ENCODE assay signal across 1 cellular context in genomic region chr1:161020573-161021167, GRCh38.
TF ChIP-seq lines count a peak whose summit lies in the region.

TSS of gene F11R (minus strand) at chr1:161021152. CDS start at chr1:161021073, 79 bp downstream.

TF ChIP-seq in K562, 482 proteins besides CTCF, POLR2A, EP300 and RAD21 (continued from another document and continues in another):
- TF ChIP-seq, protein P1, sequence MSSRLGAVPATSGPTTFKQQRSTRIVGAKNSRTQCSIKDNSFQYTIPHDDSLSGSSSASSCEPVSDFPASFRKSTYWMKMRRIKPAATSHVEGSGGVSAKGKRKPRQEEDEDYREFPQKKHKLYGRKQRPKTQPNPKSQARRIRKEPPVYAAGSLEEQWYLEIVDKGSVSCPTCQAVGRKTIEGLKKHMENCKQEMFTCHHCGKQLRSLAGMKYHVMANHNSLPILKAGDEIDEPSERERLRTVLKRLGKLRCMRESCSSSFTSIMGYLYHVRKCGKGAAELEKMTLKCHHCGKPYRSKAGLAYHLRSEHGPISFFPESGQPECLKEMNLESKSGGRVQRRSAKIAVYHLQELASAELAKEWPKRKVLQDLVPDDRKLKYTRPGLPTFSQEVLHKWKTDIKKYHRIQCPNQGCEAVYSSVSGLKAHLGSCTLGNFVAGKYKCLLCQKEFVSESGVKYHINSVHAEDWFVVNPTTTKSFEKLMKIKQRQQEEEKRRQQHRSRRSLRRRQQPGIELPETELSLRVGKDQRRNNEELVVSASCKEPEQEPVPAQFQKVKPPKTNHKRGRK (tag; IDR thresholded peaks at IDR 0.05): no peak
- TF ChIP-seq RHOXF2B (CRISPR knock-in tag; conservative IDR thresholded peaks at IDR 0.05) (no peak), PURB (CRISPR knock-in tag; IDR thresholded peaks at IDR 0.05; ENCODE audit: low read depth) (no peak), PHF20 (IDR thresholded peaks at IDR 0.05; ENCODE audit: partially characterized antibody) (no peak), TCF7 (IDR thresholded peaks at IDR 0.05; ENCODE audit: borderline replicate concordance) (0 out of 2 replicates have a peak, but pooled peaks have one; percentile 30), CBFA2T2 (conservative IDR thresholded peaks at IDR 0.05) (peak; percentile 85), MYNN (IDR thresholded peaks at IDR 0.05) (peak; percentile 89; the same call in 1 of the 2 replicates), MYNN (CRISPR knock-in tag; IDR thresholded peaks at IDR 0.05) (no peak), YBX1 (IDR thresholded peaks at IDR 0.05) (no peak), ZNF23 (CRISPR knock-in tag; IDR thresholded peaks at IDR 0.05) (no peak), NELFE (IDR thresholded peaks at IDR 0.05; ENCODE audit: insufficient read depth, insufficient read length) (no peak), ZNF232 (CRISPR knock-in tag; IDR thresholded peaks at IDR 0.05) (0 out of 2 replicates have a peak, but pooled peaks have one; percentile 16), ZNF197 (CRISPR knock-in tag; IDR thresholded peaks at IDR 0.05; ENCODE audit: low read depth) (no peak), JUN (IDR thresholded peaks at IDR 0.05; ENCODE audit: borderline replicate concordance, low read depth, low read length) (peak; percentile 52; the same call in 1 of the 2 replicates), JUN (CRISPR knock-in tag; IDR thresholded peaks at IDR 0.05; ENCODE audit: borderline replicate concordance) (no peak), ILK (tag; IDR thresholded peaks at IDR 0.05; ENCODE audit: borderline replicate concordance, low read depth) (no peak), TEAD1 (CRISPR knock-in tag; IDR thresholded peaks at IDR 0.05) (peak in 1 of 2 experiments; percentile 76; a peak in 1 of 4 replicates), CREB1 (IDR thresholded peaks at IDR 0.05) (peak; percentile 73), CREB1 (CRISPR knock-in tag; IDR thresholded peaks at IDR 0.05) (peak; percentile 53; the same call in 1 of the 2 replicates), SUPT5H (IDR thresholded peaks at IDR 0.05) (peak; percentile 77; the same call in 1 of the 2 replicates), SAP30 (IDR thresholded peaks at IDR 0.05; ENCODE audit: borderline replicate concordance, insufficient read depth, low read depth, low read length, poor library complexity, severe bottlenecking) (no peak), ETV6 (IDR thresholded peaks at IDR 0.05; ENCODE audit: borderline replicate concordance in 1 of 2, low read depth in 2 of 2, low read length in 1 of 2) (no peak), ETV6 (CRISPR knock-in tag; IDR thresholded peaks at IDR 0.05; ENCODE audit: borderline replicate concordance) (no peak), CBX8 (IDR thresholded peaks at IDR 0.05; ENCODE audit: borderline replicate concordance, extremely low read depth, low read depth, low read length, poor library complexity, severe bottlenecking) (no peak), GTF2E2 (tag; IDR thresholded peaks at IDR 0.05) (no peak), SAFB (IDR thresholded peaks at IDR 0.05; ENCODE audit: borderline replicate concordance, low read depth, low read length) (no peak; the same call in 1 of the 2 replicates), ZNF699 (CRISPR knock-in tag; IDR thresholded peaks at IDR 0.05; ENCODE audit: insufficient replicate concordance) (no peak), ZBTB7A (IDR thresholded peaks at IDR 0.05; ENCODE audit: borderline replicate concordance, control insufficient read depth, low read depth, low read length) (peak; percentile 82), ZNF518B (CRISPR knock-in tag; IDR thresholded peaks at IDR 0.05) (no peak), ZNF407 (IDR thresholded peaks at IDR 0.05; ENCODE audit: low read depth) (no peak), ZNF76 (CRISPR knock-in tag; IDR thresholded peaks at IDR 0.05; ENCODE audit: borderline replicate concordance) (no peak), E2F8 (IDR thresholded peaks at IDR 0.05; ENCODE audit: low read depth, partially characterized antibody) (peak; percentile 20), MEIS2 (IDR thresholded peaks at IDR 0.05; ENCODE audit: partially characterized antibody) (peak; percentile 93)
- TF ChIP-seq, protein P2, sequence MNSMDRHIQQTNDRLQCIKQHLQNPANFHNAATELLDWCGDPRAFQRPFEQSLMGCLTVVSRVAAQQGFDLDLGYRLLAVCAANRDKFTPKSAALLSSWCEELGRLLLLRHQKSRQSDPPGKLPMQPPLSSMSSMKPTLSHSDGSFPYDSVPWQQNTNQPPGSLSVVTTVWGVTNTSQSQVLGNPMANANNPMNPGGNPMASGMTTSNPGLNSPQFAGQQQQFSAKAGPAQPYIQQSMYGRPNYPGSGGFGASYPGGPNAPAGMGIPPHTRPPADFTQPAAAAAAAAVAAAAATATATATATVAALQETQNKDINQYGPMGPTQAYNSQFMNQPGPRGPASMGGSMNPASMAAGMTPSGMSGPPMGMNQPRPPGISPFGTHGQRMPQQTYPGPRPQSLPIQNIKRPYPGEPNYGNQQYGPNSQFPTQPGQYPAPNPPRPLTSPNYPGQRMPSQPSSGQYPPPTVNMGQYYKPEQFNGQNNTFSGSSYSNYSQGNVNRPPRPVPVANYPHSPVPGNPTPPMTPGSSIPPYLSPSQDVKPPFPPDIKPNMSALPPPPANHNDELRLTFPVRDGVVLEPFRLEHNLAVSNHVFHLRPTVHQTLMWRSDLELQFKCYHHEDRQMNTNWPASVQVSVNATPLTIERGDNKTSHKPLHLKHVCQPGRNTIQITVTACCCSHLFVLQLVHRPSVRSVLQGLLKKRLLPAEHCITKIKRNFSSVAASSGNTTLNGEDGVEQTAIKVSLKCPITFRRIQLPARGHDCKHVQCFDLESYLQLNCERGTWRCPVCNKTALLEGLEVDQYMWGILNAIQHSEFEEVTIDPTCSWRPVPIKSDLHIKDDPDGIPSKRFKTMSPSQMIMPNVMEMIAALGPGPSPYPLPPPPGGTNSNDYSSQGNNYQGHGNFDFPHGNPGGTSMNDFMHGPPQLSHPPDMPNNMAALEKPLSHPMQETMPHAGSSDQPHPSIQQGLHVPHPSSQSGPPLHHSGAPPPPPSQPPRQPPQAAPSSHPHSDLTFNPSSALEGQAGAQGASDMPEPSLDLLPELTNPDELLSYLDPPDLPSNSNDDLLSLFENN (IDR thresholded peaks at IDR 0.05; ENCODE audit: low read depth in 2 of 2, low read length in 2 of 2): 0 out of 4 replicates have a peak, but pooled peaks of 1 of the 2 experiments have one; percentile 70
- TF ChIP-seq, protein P3, sequence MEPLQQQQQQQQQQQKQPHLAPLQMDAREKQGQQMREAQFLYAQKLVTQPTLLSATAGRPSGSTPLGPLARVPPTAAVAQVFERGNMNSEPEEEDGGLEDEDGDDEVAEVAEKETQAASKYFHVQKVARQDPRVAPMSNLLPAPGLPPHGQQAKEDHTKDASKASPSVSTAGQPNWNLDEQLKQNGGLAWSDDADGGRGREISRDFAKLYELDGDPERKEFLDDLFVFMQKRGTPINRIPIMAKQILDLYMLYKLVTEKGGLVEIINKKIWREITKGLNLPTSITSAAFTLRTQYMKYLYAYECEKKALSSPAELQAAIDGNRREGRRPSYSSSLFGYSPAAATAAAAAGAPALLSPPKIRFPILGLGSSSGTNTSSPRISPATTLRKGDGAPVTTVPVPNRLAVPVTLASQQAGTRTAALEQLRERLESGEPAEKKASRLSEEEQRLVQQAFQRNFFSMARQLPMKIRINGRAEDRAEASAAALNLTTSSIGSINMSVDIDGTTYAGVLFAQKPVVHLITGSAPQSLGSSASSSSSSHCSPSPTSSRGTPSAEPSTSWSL (CRISPR knock-in tag; IDR thresholded peaks at IDR 0.05; ENCODE audit: borderline replicate concordance): no peak
